19 cellular contexts compared by ENCODE assay signal in genomic region chr2:37367310-37367709, GRCh38. TPM values are rescaled to one million over a fixed set of nuclear protein-coding genes. Genes with fewer than 3 reads are reported as not detected.
DNase-seq lines count a peak whose midpoint lies in the region; ATAC-seq and TF ChIP-seq lines count a peak whose summit lies in the region.
"Had no signal": no experiment of that assay in that cellular context is flagged by ENCODE, and none has a peak within 500 bp of the region (broad histone marks: within the 10 kb centered on the region; RNA-seq: fewer than 3 reads in every experiment).

No MANE protein-coding gene starts in this region.

- peaks cover 36% of the 10 kb centered on the region; the same call in 1 of the 2 replicates for H3K79me2 ChIP-seq in KMS-11 (ENCODE audit: insufficient read depth, low read depth)

- no peak for TF ChIP-seq CTCF in KMS-11 (conservative IDR thresholded peaks at IDR 0.05; ENCODE audit: low read depth, low read length)

- H3K27ac ChIP-seq in KMS-11 = no peak overlapping the region; the same call in 1 of the 2 replicates
- H3K27ac ChIP-seq: 22Rv1 had no signal

- POLR2A ChIA-PET in activated CD4-positive, alpha-beta T cell treated with anti-CD3 and anti-CD28 coated beads for 36 hours (lab: Charles Lee) = interaction anchor here (0.6 to 2.4 kb wide), 2 partner anchors 9 to 10 kb away, joined by 4 to 5 read pairs; no protein-coding TSS in a partner anchor

- no peak for DNase-seq in activated CD4-positive, alpha-beta T cell treated with anti-CD3 and anti-CD28 coated beads, Interleukin-2, amount 10 ng/mL, durations not matched to agents 24 days and 14 days
- DNase-seq in activated CD4-positive, alpha-beta T cell treated with anti-CD3 and anti-CD28 coated beads for 36 hours = no peak
- DNase-seq in natural killer cell treated with Interleukin-12 subunit alpha and Interleukin-12 subunit beta and Interleukin-15 and Interleukin-18, amount 100 ng/mL, for 72 hours (ENCODE audit: low spot score) = no peak
- no peak for DNase-seq in SHP77 (lab: John Stamatoyannopoulos, UW)
- DNase-seq in H7 = no peak
- DNase-seq: BE2C, DMS79, HCEC 1CT, NCI-H1436, NCI-H2081, NCI-H510A, NCI-H82 had no signal

- ATAC-seq in activated CD4-positive, alpha-beta T cell treated with anti-CD3 and anti-CD28 coated beads for 36 hours = no peak
- no peak for ATAC-seq in natural killer cell treated with Interleukin-12 subunit alpha and Interleukin-12 subunit beta and Interleukin-15 and Interleukin-18, amount 100 ng/mL, for 72 hours
- ATAC-seq in GM19351 (IDR thresholded peaks at IDR 0.05; ENCODE audit: unreplicated experiment) = no peak
- ATAC-seq: Panc1 had no signal

- no peak overlapping the region for H3K9ac ChIP-seq in KMS-11

- H3K9me3 Mint-ChIP-seq in activated CD4-positive, alpha-beta T cell treated with anti-CD3 and anti-CD28 coated beads, Interleukin-2, amount 10 ng/mL, durations not matched to agents 24 days and 14 days = no peaks in the 10 kb centered on the region
- no peaks in the 10 kb centered on the region for H3K9me3 Mint-ChIP-seq in activated CD4-positive, alpha-beta T cell treated with anti-CD3 and anti-CD28 coated beads for 36 hours (ENCODE audit: low read depth)
- no peaks in the 10 kb centered on the region for H3K9me3 Mint-ChIP-seq in activated naive CD8-positive, alpha-beta T cell (ENCODE audit: low read depth)
- no peaks in the 10 kb centered on the region for H3K9me3 Mint-ChIP-seq in natural killer cell treated with Interleukin-12 subunit alpha and Interleukin-12 subunit beta and Interleukin-15 and Interleukin-18, amount 100 ng/mL, for 72 hours
- H3K9me3 Mint-ChIP-seq: CD8-positive, alpha-beta memory T cell had no signal

- peaks cover 14% of the 10 kb centered on the region for H3K4me1 Mint-ChIP-seq in activated CD4-positive, alpha-beta T cell treated with anti-CD3 and anti-CD28 coated beads, Interleukin-2, amount 10 ng/mL, durations not matched to agents 24 days and 14 days
- H3K4me1 Mint-ChIP-seq in activated CD4-positive, alpha-beta T cell treated with anti-CD3 and anti-CD28 coated beads for 36 hours = no peaks in the 10 kb centered on the region
- H3K4me1 Mint-ChIP-seq in activated naive CD8-positive, alpha-beta T cell (ENCODE audit: low read depth) = peaks cover 7% of the 10 kb centered on the region
- peaks cover 6 to 16% of the 10 kb centered on the region in 2 donors for H3K4me1 Mint-ChIP-seq in natural killer cell treated with Interleukin-12 subunit alpha and Interleukin-12 subunit beta and Interleukin-15 and Interleukin-18, amount 100 ng/mL, for 72 hours (ENCODE audit: low read depth in 2 of 2)

- no peak overlapping the region for H2AFZ ChIP-seq in KMS-11 (ENCODE audit: low read depth)

- H3K4me1 ChIP-seq in KMS-11 (ENCODE audit: low read depth, poor library complexity, severe bottlenecking) = peaks cover 90% of the 10 kb centered on the region
- H3K4me1 ChIP-seq: BE2C had no signal

- intact Hi-C loops in activated CD4-positive, alpha-beta T cell treated with anti-CD3 and anti-CD28 coated beads, Interleukin-2, amount 10 ng/mL, durations not matched to agents 24 days and 14 days (cut with micrococcal nuclease) = loop anchor here (1.0 to 5.0 kb wide), 3 partner anchors 23 to 220 kb away; partner anchors contain the start of gene PRKD3
- intact Hi-C loops in activated CD4-positive, alpha-beta T cell treated with anti-CD3 and anti-CD28 coated beads for 36 hours (cut with DNase I, micrococcal nuclease) = loop anchor here (1.0 to 2.0 kb wide), 4 partner anchors 9 to 43 kb away; partner anchors contain the start of genes PRKD3 (in 1 of the 2) and QPCT (in 1 of the 2)

- H3K36me3 ChIP-seq in KMS-11 (ENCODE audit: insufficient read depth) = no peaks in the 10 kb centered on the region
- H3K36me3 ChIP-seq in H7 (replicated peaks; ENCODE audit: control insufficient read depth, insufficient read depth, low read length) = no peaks in the 10 kb centered on the region
- H3K36me3 ChIP-seq: BE2C had no signal

- peaks cover 31% of the 10 kb centered on the region for H3K27me3 Mint-ChIP-seq in activated CD4-positive, alpha-beta T cell treated with anti-CD3 and anti-CD28 coated beads, Interleukin-2, amount 10 ng/mL, durations not matched to agents 24 days and 14 days
- H3K27me3 Mint-ChIP-seq in activated CD4-positive, alpha-beta T cell treated with anti-CD3 and anti-CD28 coated beads for 36 hours = peaks cover 32% of the 10 kb centered on the region
- peaks cover 6% of the 10 kb centered on the region for H3K27me3 Mint-ChIP-seq in activated naive CD8-positive, alpha-beta T cell
- H3K27me3 Mint-ChIP-seq in natural killer cell treated with Interleukin-12 subunit alpha and Interleukin-12 subunit beta and Interleukin-15 and Interleukin-18, amount 100 ng/mL, for 72 hours = peaks cover 6 to 10% of the 10 kb centered on the region in 2 donors

- no peaks in the 10 kb centered on the region for H3K36me3 Mint-ChIP-seq in activated CD4-positive, alpha-beta T cell treated with anti-CD3 and anti-CD28 coated beads, Interleukin-2, amount 10 ng/mL, durations not matched to agents 24 days and 14 days (ENCODE audit: low read depth)
- no peaks in the 10 kb centered on the region for H3K36me3 Mint-ChIP-seq in activated CD4-positive, alpha-beta T cell treated with anti-CD3 and anti-CD28 coated beads for 36 hours (ENCODE audit: low read depth)
- no peaks in the 10 kb centered on the region for H3K36me3 Mint-ChIP-seq in activated naive CD8-positive, alpha-beta T cell
- H3K36me3 Mint-ChIP-seq in natural killer cell treated with Interleukin-12 subunit alpha and Interleukin-12 subunit beta and Interleukin-15 and Interleukin-18, amount 100 ng/mL, for 72 hours = no peaks in the 10 kb centered on the region

- H3K4me3 ChIP-seq in KMS-11 (IDR thresholded peaks at IDR 0.05; ENCODE audit: insufficient read depth, low read depth, low read length) (no peak overlapping the region), H7 (ENCODE audit: insufficient read depth, low read depth, low read length) (no peak overlapping the region)

- H4K20me1 ChIP-seq in KMS-11 (ENCODE audit: insufficient read depth) = no peaks in the 10 kb centered on the region

- peak overlapping the region; percentile 63 for H3K27ac Mint-ChIP-seq in activated CD4-positive, alpha-beta T cell treated with anti-CD3 and anti-CD28 coated beads, Interleukin-2, amount 10 ng/mL, durations not matched to agents 24 days and 14 days
- H3K27ac Mint-ChIP-seq in activated CD4-positive, alpha-beta T cell treated with anti-CD3 and anti-CD28 coated beads for 36 hours = no peak overlapping the region
- H3K27ac Mint-ChIP-seq in activated naive CD8-positive, alpha-beta T cell = peak overlapping the region; percentile 88
- H3K27ac Mint-ChIP-seq in natural killer cell treated with Interleukin-12 subunit alpha and Interleukin-12 subunit beta and Interleukin-15 and Interleukin-18, amount 100 ng/mL, for 72 hours = no peak overlapping the region

- H3K27me3 ChIP-seq in KMS-11 (ENCODE audit: insufficient read depth, low read depth) (no peaks in the 10 kb centered on the region), H7 (ENCODE audit: control insufficient read depth, insufficient read depth, low read length) (no peaks in the 10 kb centered on the region)
- H3K27me3 ChIP-seq: BE2C had no signal

- CTCF ChIA-PET in activated CD4-positive, alpha-beta T cell treated with anti-CD3 and anti-CD28 coated beads for 36 hours (lab: Charles Lee) = interaction anchor here (0.5 to 2.7 kb wide), 5 partner anchors 9 to 1107 kb away, joined by 3 to 18 read pairs (median 4); no protein-coding TSS in a partner anchor

- H3K4me3 Mint-ChIP-seq in activated CD4-positive, alpha-beta T cell treated with anti-CD3 and anti-CD28 coated beads, Interleukin-2, amount 10 ng/mL, durations not matched to agents 24 days and 14 days = peak overlapping the region; percentile 36
- H3K4me3 Mint-ChIP-seq in activated CD4-positive, alpha-beta T cell treated with anti-CD3 and anti-CD28 coated beads for 36 hours = no peak overlapping the region
- H3K4me3 Mint-ChIP-seq in activated naive CD8-positive, alpha-beta T cell = peak overlapping the region; percentile 65
- peak overlapping the region; percentile 41 for H3K4me3 Mint-ChIP-seq in natural killer cell treated with Interleukin-12 subunit alpha and Interleukin-12 subunit beta and Interleukin-15 and Interleukin-18, amount 100 ng/mL, for 72 hours

- peak overlapping the region; percentile 84 for H3K4me2 ChIP-seq in KMS-11

RNA-seq across cellular contexts. Expression of gene QPCT, which starts 22.9 kb away (rescaled TPM):
- total RNA-seq in activated CD4-positive, alpha-beta T cell treated with anti-CD3 and anti-CD28 coated beads, Interleukin-2, amount 10 ng/mL, durations not matched to agents 24 days and 14 days = 2.0 and 2.1 TPM in 2 replicates
- total RNA-seq in activated CD4-positive, alpha-beta T cell treated with anti-CD3 and anti-CD28 coated beads for 36 hours = under 1 TPM; 0.51 to 0.64 TPM
- 1 to 10 TPM in 1 of 2 donors, under 1 TPM in 1; 0.33 to 1.5 TPM for total RNA-seq in natural killer cell treated with Interleukin-12 subunit alpha and Interleukin-12 subunit beta and Interleukin-15 and Interleukin-18, amount 100 ng/mL, for 72 hours
- total RNA-seq in H7 (2014; rRNA removed; shearing (Covaris generic)) = 0.90 and 1.1 TPM in 2 replicates
- total RNA-seq: G401 had no signal

RNA-seq across cellular contexts. Expression of gene PRKD3, which starts 42.7 kb away (rescaled TPM):
- 20.2 and 21.9 TPM in 2 replicates for total RNA-seq in activated CD4-positive, alpha-beta T cell treated with anti-CD3 and anti-CD28 coated beads, Interleukin-2, amount 10 ng/mL, durations not matched to agents 24 days and 14 days
- 10 to 100 TPM; 17.4 to 22.8 TPM for total RNA-seq in activated CD4-positive, alpha-beta T cell treated with anti-CD3 and anti-CD28 coated beads for 36 hours
- total RNA-seq in natural killer cell treated with Interleukin-12 subunit alpha and Interleukin-12 subunit beta and Interleukin-15 and Interleukin-18, amount 100 ng/mL, for 72 hours = 10 to 100 TPM; 41.4 to 43.8 TPM
- 65.8 and 69.7 TPM in 2 replicates for total RNA-seq in H7 (2014; rRNA removed; shearing (Covaris generic))

Comparison
In these comparisons a context has a peak if more than half of its experiments do, and no peak if none do; other contexts are left out.
1. H3K27ac Mint-ChIP-seq: peak in activated CD4-positive, alpha-beta T cell treated with anti-CD3 and anti-CD28 coated beads, Interleukin-2, amount 10 ng/mL, durations not matched to agents 24 days and 14 days (single experiment) and activated naive CD8-positive, alpha-beta T cell (single experiment); none in activated CD4-positive, alpha-beta T cell treated with anti-CD3 and anti-CD28 coated beads for 36 hours (single experiment) and natural killer cell treated with Interleukin-12 subunit alpha and Interleukin-12 subunit beta and Interleukin-15 and Interleukin-18, amount 100 ng/mL, for 72 hours (0 of 2).